In genomic region chr1:161201828-161202712, GRCh38 we compare ENCODE assay signal across 8 cellular contexts. TPM values are rescaled to one million over a fixed set of nuclear protein-coding genes. Genes with fewer than 3 reads are reported as not detected.
A peak's percentile ranks its signal among the peaks of the same experiment; 100 is the strongest.
DNase-seq lines count a peak whose midpoint lies in the region; ATAC-seq and TF ChIP-seq lines count a peak whose summit lies in the region.

Gene NDUFS2 (plus strand): TSS chr1:161202367. CDS start chr1:161202386, 19 bp downstream.

- H4K20me1 ChIP-seq in PC-3 (ENCODE audit: low read length), result no peaks in the 10 kb centered on the region

- ATAC-seq in GM21619 (IDR thresholded peaks at IDR 0.05; ENCODE audit: unreplicated experiment) (peak; percentile 98), PC-3 (peak; percentile 96), mucosa of descending colon (peak; percentile 96)

- H3K4me1 ChIP-seq in PC-3 (ENCODE audit: insufficient read depth, low read length), result peaks cover 26% of the 10 kb centered on the region
- H3K4me1 ChIP-seq in mucosa of descending colon (ENCODE audit: low read depth), result peaks cover 26% of the 10 kb centered on the region

- DNase-seq in DMS53 treated with DMSO at 0.1 percent for 48 hours (lab: John Stamatoyannopoulos, UW; ENCODE audit: unreplicated experiment) (peak; percentile 97), PC-3 (peak; percentile 99), activated T-cell treated with anti-CD3 and anti-CD28 coated beads for 48 hours (ENCODE audit: low read depth) (peak; percentile 89), epithelial cell of prostate (ENCODE audit: low read depth, low spot score) (peak; percentile 94), mucosa of descending colon (peak; percentile 96 to 98 (median 98))
- peak; percentile 98 for DNase-seq in Jurkat, Clone E6-1 (ENCODE audit: low read depth, low spot score)
- peak; percentile 93 for DNase-seq in stimulated activated CD8-positive, alpha-beta memory T cell treated with anti-CD3 and anti-CD28 coated beads, Interleukin-4, amount 100 ng/mL, for 24 hours (ENCODE audit: low read depth)

- peak within 1 kb of the TSS; percentile 79 for H2AFZ ChIP-seq in PC-3 (ENCODE audit: low read length)

- H3K36me3 ChIP-seq in PC-3 (ENCODE audit: low read depth, low read length) (peaks cover 23% of the 10 kb centered on the region; the same call in 1 of the 2 replicates), mucosa of descending colon (ENCODE audit: low read depth) (peaks cover 4% of the 10 kb centered on the region)

- H3F3A ChIP-seq in PC-3 (ENCODE audit: low read length, unreplicated experiment), result no peaks in the 10 kb centered on the region

- peak within 1 kb of the TSS; percentile 97 for H3K4me3 ChIP-seq in Jurkat, Clone E6-1 (ENCODE audit: low read length)
- peak within 1 kb of the TSS; percentile 81 for H3K4me3 ChIP-seq in PC-3 (ENCODE audit: low read length)
- H3K4me3 ChIP-seq in mucosa of descending colon, result peak within 1 kb of the TSS; percentile 59

- CTCF ChIA-PET in PC-3 (lab: Charles Lee), result interaction anchor here (1.1 to 2.0 kb wide), 2 partner anchors 20 to 24 kb away, joined by 3 to 13 read pairs; partner anchors contain the start of gene TOMM40L

- POLR2A ChIA-PET in PC-3 (lab: Charles Lee; ENCODE audit: unreplicated experiment), result interaction anchor here (0.6 to 1.0 kb wide), 4 partner anchors 181 to 230 kb away, joined by 4 to 11 read pairs (median 7); partner anchors contain the start of gene F11R

- peak within 1 kb of the TSS; percentile 60 for H3K27ac ChIP-seq in PC-3 (ENCODE audit: low read length)
- peak within 1 kb of the TSS; percentile 91 for H3K27ac ChIP-seq in epithelial cell of prostate

- intact Hi-C loops in PC-3 (cut with micrococcal nuclease), result loop anchor here (1.0 kb wide), 1 partner anchor 23 kb away; no protein-coding TSS in a partner anchor
- intact Hi-C loops in mucosa of descending colon (cut with DNase I, micrococcal nuclease), result no loop called here

- H3K9ac ChIP-seq in PC-3 (ENCODE audit: low read length), result peak within 1 kb of the TSS; percentile 90

- H3K27me3 ChIP-seq in PC-3 (ENCODE audit: low read length), result no peaks in the 10 kb centered on the region

- BruUV-seq in PC-3 (replicated peaks; lab: Mats Ljungman, UMichigan), result no TSS peak

- H3K9me2 ChIP-seq in PC-3 (replicated peaks; ENCODE audit: low read length), result no peaks in the 10 kb centered on the region

- H3K4me2 ChIP-seq in PC-3 (ENCODE audit: low read length), result peak within 1 kb of the TSS; percentile 85

- H3K9me3 ChIP-seq in PC-3 (ENCODE audit: low read length), result no peaks in the 10 kb centered on the region
- H3K9me3 ChIP-seq in mucosa of descending colon, result no peaks in the 10 kb centered on the region

- TF ChIP-seq CTCF in PC-3 (conservative IDR thresholded peaks at IDR 0.05; ENCODE audit: low read depth, low read length) (peak; percentile 59), mucosa of descending colon (IDR thresholded peaks at IDR 0.05) (peak; percentile 15)

- peaks cover 29% of the 10 kb centered on the region for H3K79me2 ChIP-seq in PC-3 (ENCODE audit: low read length)

RNA-seq across cellular contexts. Expression of gene NDUFS2, which starts in this region (rescaled TPM):
- polyA plus RNA-seq in Jurkat, Clone E6-1 (2012; ENCODE audit: insufficient read depth, insufficient read length), result 201 TPM
- total RNA-seq in PC-3 (2014; rRNA removed) (168 TPM in 2 replicates), mucosa of descending colon (100 to 1,000 TPM; 119 to 159 (median 154) TPM)

Comparison
In these comparisons a context has a peak if more than half of its experiments do, and no peak if none do; other contexts are left out.
1. Peak in every context shown above with its lines: DNase-seq, ATAC-seq, H3K4me3 ChIP-seq and H3K27ac ChIP-seq.